In the genomic region with DNA sequence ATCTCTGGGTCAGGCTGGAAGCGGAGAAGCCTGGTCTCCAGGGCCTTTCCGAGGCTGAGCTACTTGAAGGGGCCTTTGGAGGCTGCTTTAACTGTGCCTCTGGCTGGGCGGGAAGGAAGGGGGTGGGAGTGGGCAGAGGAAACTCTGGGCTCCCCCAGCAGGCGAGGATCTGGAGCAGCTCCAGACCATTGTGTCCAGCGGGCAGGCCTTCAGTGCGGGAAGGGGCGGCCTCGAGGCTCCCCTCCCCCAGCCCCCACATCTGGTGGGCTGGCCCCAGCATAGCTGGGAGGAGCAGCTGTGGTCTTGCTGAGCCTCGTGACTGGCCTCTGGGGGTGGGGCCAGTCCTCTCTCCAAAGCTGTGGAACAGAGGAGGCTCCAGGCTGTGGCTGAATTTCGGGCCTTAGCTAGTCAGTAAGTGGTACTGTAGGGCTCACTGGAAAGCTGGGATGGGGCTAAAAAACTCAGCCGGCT, we compare ENCODE assay signal across 8 cellular contexts. TPM values are rescaled to one million over a fixed set of nuclear protein-coding genes. Genes with fewer than 3 reads are reported as not detected.
DNase-seq lines count a peak whose midpoint lies in the region; ATAC-seq and TF ChIP-seq lines count a peak whose summit lies in the region.

No MANE protein-coding gene starts in this region.

- POLR2A ChIA-PET in GM10248 (lab: Yijun Ruan, JAX) = interaction anchor here (0.6 kb wide), 1 partner anchor 13 kb away, joined by 5 read pairs; no protein-coding TSS in a partner anchor

- no peaks in the 10 kb centered on the region for H3K9me2 ChIP-seq in hepatocyte (replicated peaks; ENCODE audit: insufficient read depth)

- no peaks in the 10 kb centered on the region for H4K20me1 ChIP-seq in hepatocyte (ENCODE audit: insufficient read depth, poor library complexity, severe bottlenecking)

- no peaks in the 10 kb centered on the region for H3K79me2 ChIP-seq in hepatocyte

- 40% methylated on average over 5 of the region's 11 CpGs for WGBS in hepatocyte (ENCODE audit: low lambda C conversion rate, missing lambda C conversion rate)

- TF ChIP-seq CTCF in hepatocyte (IDR thresholded peaks at IDR 0.05; ENCODE audit: poor library complexity) (no peak), retinal pigment epithelial cell (conservative IDR thresholded peaks at IDR 0.05; ENCODE audit: low read depth, low read length) (peak; percentile 3), GM10248 (IDR thresholded peaks at IDR 0.05; ENCODE audit: control extremely low read depth, extremely low read depth, low read depth, missing control alignments) (no peak)

- peak overlapping the region; percentile 64 for H3K4me2 ChIP-seq in hepatocyte

- H3K27me3 ChIP-seq in hepatocyte = peaks cover 30% of the 10 kb centered on the region

- no peak overlapping the region for H2AFZ ChIP-seq in hepatocyte

- peaks cover 20% of the 10 kb centered on the region for H3K4me1 ChIP-seq in hepatocyte (ENCODE audit: insufficient read depth)

- DNase-seq in GM03348 (ENCODE audit: low spot score) (peak; percentile 91), anterior cingulate cortex (lab: John Stamatoyannopoulos, UW) (peak in 48 of 58 donors; percentile 30 to 89 (median 62)), hepatocyte (ENCODE audit: low spot score) (peak; percentile 90), retinal pigment epithelial cell (ENCODE audit: low read depth) (no peak), GM10248 (ENCODE audit: extremely low spot score) (no peak)
- no peak for DNase-seq in stimulated activated CD4-positive, alpha-beta T cell treated with anti-CD3 and anti-CD28 coated beads, Interleukin-2, amount 100 ng/mL, for 24 hours

- H3K4me3 ChIP-seq in hepatocyte (no peak overlapping the region), retinal pigment epithelial cell (ENCODE audit: low read length) (no peak overlapping the region)

- ATAC-seq in GM19463 (IDR thresholded peaks at IDR 0.05; ENCODE audit: unreplicated experiment) (no peak), HG03139 (IDR thresholded peaks at IDR 0.05; ENCODE audit: unreplicated experiment) (no peak)

- CTCF ChIA-PET in GM10248 (lab: Yijun Ruan, JAX) = interaction anchor here (0.7 to 32.6 kb wide), 5 partner anchors 12 to 106 kb away, joined by 3 to 870 read pairs (median 4); no protein-coding TSS in a partner anchor

- peak overlapping the region; percentile 92 for H3K27ac ChIP-seq in hepatocyte

- no peaks in the 10 kb centered on the region for H3K36me3 ChIP-seq in hepatocyte (replicated peaks; ENCODE audit: insufficient read depth, low read depth)

- no peaks in the 10 kb centered on the region for H3K9me3 ChIP-seq in hepatocyte (ENCODE audit: low read depth)

RNA-seq across cellular contexts. Expression of gene TAMALIN, which starts 3.4 kb away (rescaled TPM):
- 4.0 and 8.0 TPM in 2 replicates for total RNA-seq in hepatocyte
- polyA plus RNA-seq in hepatocyte = 9.9 and 17.0 TPM in 2 replicates

RNA-seq across cellular contexts. Expression of gene NR4A1, which starts 41.1 kb away (rescaled TPM):
- total RNA-seq in hepatocyte = 39.2 and 59.2 TPM in 2 replicates
- polyA plus RNA-seq in hepatocyte = 131 and 165 TPM in 2 replicates

RNA-seq across cellular contexts. Expression of gene ACVR1B, which starts 58.7 kb away (rescaled TPM):
- 16.3 and 22.4 TPM in 2 replicates for total RNA-seq in hepatocyte
- 4.8 and 5.7 TPM in 2 replicates for polyA plus RNA-seq in hepatocyte

RNA-seq across cellular contexts. Expression of gene ATG101, which starts 59.6 kb away (rescaled TPM):
- 55.9 and 61.6 TPM in 2 replicates for total RNA-seq in hepatocyte
- polyA plus RNA-seq in hepatocyte = 52.0 and 57.7 TPM in 2 replicates

Comparison
In these comparisons a context has a peak if more than half of its experiments do, and no peak if none do; other contexts are left out.
1. DNase-seq: peak in GM03348 (single experiment), anterior cingulate cortex (48 of 58) and hepatocyte (single experiment); none in retinal pigment epithelial cell (single experiment), GM10248 (single experiment) and stimulated activated CD4-positive, alpha-beta T cell treated with anti-CD3 and anti-CD28 coated beads, Interleukin-2, amount 100 ng/mL, for 24 hours (0 of 2).